ENCODE assay signal across 8 cellular contexts in genomic region chr6:106359989-106360409, GRCh38. TPM values are rescaled to one million over a fixed set of nuclear protein-coding genes. Genes with fewer than 3 reads are reported as not detected.
DNase-seq lines count a peak whose midpoint lies in the region; ATAC-seq, FAIRE-seq and TF ChIP-seq lines count a peak whose summit lies in the region.

No MANE protein-coding gene starts in this region.

- H3K23ac ChIP-seq in H1 (ENCODE audit: insufficient read length) (no peak overlapping the region), neuronal stem cell (ENCODE audit: low read depth, low read length, poor library complexity) (peak overlapping the region; percentile 93)

- no peak overlapping the region for H3K56ac ChIP-seq in H1 (replicated peaks; ENCODE audit: insufficient read length, low read depth, low read length)

- no peak for FAIRE-seq in H1 (lab: Jason Lieb, UNC)

- ATAC-seq in HG03469 (IDR thresholded peaks at IDR 0.05; ENCODE audit: unreplicated experiment) (no peak), GM21825 (IDR thresholded peaks at IDR 0.05; ENCODE audit: unreplicated experiment) (no peak), GM18907 (IDR thresholded peaks at IDR 0.05; ENCODE audit: unreplicated experiment) (no peak)

- H3K79me1 ChIP-seq in H1 (ENCODE audit: low read depth, low read length), result no peaks in the 10 kb centered on the region
- no peaks in the 10 kb centered on the region for H3K79me1 ChIP-seq in neuronal stem cell (ENCODE audit: low read depth, low read length)

- CTCF ChIA-PET in H1 (lab: Charles Lee; ENCODE audit: partially characterized antibody), result interaction anchor here (0.7 to 2.9 kb wide), 16 partner anchors 9 to 385 kb away, joined by 3 to 24 read pairs (median 4); no protein-coding TSS in a partner anchor

- no peak overlapping the region for H2BK15ac ChIP-seq in H1 (ENCODE audit: low read length)
- no peak overlapping the region for H2BK15ac ChIP-seq in neuronal stem cell (ENCODE audit: low read length)

- H2AK5ac ChIP-seq in H1 (ENCODE audit: low read depth, low read length), result no peak overlapping the region
- H2AK5ac ChIP-seq in neuronal stem cell (ENCODE audit: low read depth, low read length), result no peak overlapping the region

- no peak overlapping the region for H4K5ac ChIP-seq in H1 (ENCODE audit: insufficient read length, low read depth, low read length)

- TF ChIP-seq EP300 in H1 (IDR thresholded peaks at IDR 0.05; ENCODE audit: borderline replicate concordance in 1 of 2, low read depth in 2 of 2, low read length in 2 of 2), result no peak

- no peak overlapping the region for H3K9ac ChIP-seq in H1 (replicated peaks in 1 of 4; ENCODE audit: extremely low read depth in 1 of 4, low read depth in 3 of 4, low read length in 3 of 4)
- no peak overlapping the region for H3K9ac ChIP-seq in neuronal stem cell (ENCODE audit: low read depth, low read length, poor library complexity)

- 40% methylated on average over 12 of the region's 12 CpGs; no CpG with 5 or more reads in 1 of the 2 experiments for WGBS in H1 (ENCODE audit: extremely low coverage in 1 of 2, insufficient coverage in 1 of 2, insufficient read length in 1 of 2, insufficient replicate concordance in 2 of 2, low coverage in 1 of 2, low lambda C conversion rate in 2 of 2, missing lambda C conversion rate in 1 of 2), 2 experiments
- WGBS in neuronal stem cell (ENCODE audit: extremely low coverage in 2 of 2, insufficient read length in 2 of 2, insufficient replicate concordance in 1 of 2), 2 donors, result no CpG with 5 or more reads among the region's 12 CpGs

- H4K91ac ChIP-seq in H1 (replicated peaks; ENCODE audit: insufficient read length, low read length) (no peak overlapping the region), neuronal stem cell (ENCODE audit: low read depth, low read length, poor library complexity) (no peak overlapping the region)

- TF ChIP-seq POLR2A in H1 (IDR thresholded peaks at IDR 0.05; ENCODE audit: control extremely low read depth in 1 of 2, low read depth in 2 of 2, low read length in 2 of 2), result no peak

- H3F3A ChIP-seq in DOHH2 (ENCODE audit: control insufficient read depth, insufficient read depth), result no peaks in the 10 kb centered on the region

- no peak for TF ChIP-seq RAD21 in H1 (IDR thresholded peaks at IDR 0.05 in 1 of 2, conservative IDR thresholded peaks at IDR 0.05 in 1 of 2; ENCODE audit: low read depth in 2 of 2, low read length in 2 of 2)

- H3K14ac ChIP-seq in H1 (ENCODE audit: insufficient read length) (no peak overlapping the region), neuronal stem cell (ENCODE audit: low read length) (no peak overlapping the region)

- no peaks in the 10 kb centered on the region for H4K20me1 ChIP-seq in DOHH2 (ENCODE audit: control insufficient read depth, insufficient read depth, low read depth, low read length)
- no peaks in the 10 kb centered on the region for H4K20me1 ChIP-seq in H1 (replicated peaks in 1 of 2; ENCODE audit: control insufficient read depth in 1 of 2, insufficient read depth in 2 of 2, low read length in 2 of 2)

- POLR2A ChIA-PET in H1 (lab: Charles Lee; ENCODE audit: partially characterized antibody), result interaction anchor here (1.5 to 1.6 kb wide), 2 partner anchors 10 to 620 kb away, joined by 3 to 5 read pairs; no protein-coding TSS in a partner anchor

- no peak overlapping the region for H3K27ac ChIP-seq in DOHH2 (ENCODE audit: low read depth, low read length)
- no peak overlapping the region for H3K27ac ChIP-seq in H1 (ENCODE audit: low read depth, low read length)
- H3K27ac ChIP-seq in neuronal stem cell (replicated peaks; ENCODE audit: low read length), result no peak overlapping the region

- no peaks in the 10 kb centered on the region for H3K79me2 ChIP-seq in DOHH2 (ENCODE audit: control insufficient read depth, low read length)
- H3K79me2 ChIP-seq in H1 (ENCODE audit: control insufficient read depth in 1 of 2, insufficient read depth in 2 of 2, low read length in 2 of 2), result no peaks in the 10 kb centered on the region

- TF ChIP-seq CTCF in DOHH2 (IDR thresholded peaks at IDR 0.05; ENCODE audit: low read depth, low read length, poor library complexity, severe bottlenecking) (no peak), H1 (IDR thresholded peaks at IDR 0.05; ENCODE audit: control extremely low read depth in 1 of 3, insufficient read depth in 1 of 3, low read depth in 1 of 3, low read length in 3 of 3) (no peak)

- H3K4me1 ChIP-seq in DOHH2 (ENCODE audit: control insufficient read depth, low read length), result peaks cover 8% of the 10 kb centered on the region; the same call in 1 of the 2 replicates
- H3K4me1 ChIP-seq in H1 (replicated peaks in 1 of 4; ENCODE audit: control insufficient read depth in 3 of 4, insufficient read depth in 4 of 4, low read length in 3 of 4), result peaks cover 0 to 2% (median 0%) of the 10 kb centered on the region in 4 experiments; a peak in 1 of 7 replicates
- peaks cover 4 to 8% of the 10 kb centered on the region in 2 donors for H3K4me1 ChIP-seq in neuronal stem cell (ENCODE audit: control insufficient read depth in 2 of 2, insufficient read depth in 1 of 2, low read depth in 1 of 2, low read length in 2 of 2)

- DNase-seq in NCI-H524 (lab: John Stamatoyannopoulos, UW) (peak; percentile 73 to 89), H1 (ENCODE audit: low read depth in 1 of 2, low spot score in 2 of 2) (no peak), neuronal stem cell (ENCODE audit: low spot score) (no peak), cerebellum (ENCODE audit: low spot score) (no peak)

- no peaks in the 10 kb centered on the region for H3K9me2 ChIP-seq in DOHH2 (replicated peaks; ENCODE audit: control insufficient read depth, low read length)

- peaks cover 8% of the 10 kb centered on the region; the same call in 1 of the 2 replicates for H3K23me2 ChIP-seq in H1 (ENCODE audit: low read depth, low read length)

- H4K8ac ChIP-seq in H1 (ENCODE audit: extremely low read depth, insufficient read depth, low read length) (no peak overlapping the region), neuronal stem cell (ENCODE audit: low read depth, low read length) (no peak overlapping the region)

- H3K27me3 ChIP-seq in DOHH2 (ENCODE audit: control insufficient read depth, low read length) (peaks cover 14% of the 10 kb centered on the region), H1 (replicated peaks in 1 of 4; ENCODE audit: control insufficient read depth in 3 of 4, extremely low read depth in 1 of 4, insufficient read depth in 3 of 4, low read length in 3 of 4) (peaks cover 0 to 10% (median 7%) of the 10 kb centered on the region in 4 experiments; a peak in 5 of 7 replicates), neuronal stem cell (ENCODE audit: control insufficient read depth in 3 of 3, insufficient read depth in 3 of 3, low read depth in 1 of 3, low read length in 3 of 3) (peaks cover 12 to 55% (median 18%) of the 10 kb centered on the region in 3 experiments)

- H3K9me3 ChIP-seq in DOHH2 (ENCODE audit: control insufficient read depth, insufficient read depth, low read length) (no peaks in the 10 kb centered on the region), H1 (ENCODE audit: insufficient read depth in 2 of 2, low read depth in 1 of 2, low read length in 1 of 2) (no peaks in the 10 kb centered on the region), neuronal stem cell (replicated peaks in 1 of 2; ENCODE audit: control insufficient read depth in 2 of 2, insufficient read depth in 1 of 2, low read depth in 1 of 2, low read length in 2 of 2) (no peaks in the 10 kb centered on the region)

- H3K36me3 ChIP-seq in DOHH2 (ENCODE audit: control insufficient read depth, low read length), result no peaks in the 10 kb centered on the region
- no peaks in the 10 kb centered on the region for H3K36me3 ChIP-seq in H1 (ENCODE audit: control insufficient read depth in 2 of 4, insufficient read depth in 4 of 4, low read length in 3 of 4)
- H3K36me3 ChIP-seq in neuronal stem cell (replicated peaks in 1 of 2; ENCODE audit: control insufficient read depth in 2 of 2, insufficient read depth in 2 of 2, low read length in 2 of 2), result no peaks in the 10 kb centered on the region

- peak overlapping the region; percentile 55; the same call in 1 of the 2 replicates for H2BK12ac ChIP-seq in H1 (ENCODE audit: low read depth, low read length)
- no peak overlapping the region for H2BK12ac ChIP-seq in neuronal stem cell (ENCODE audit: low read length)

- no peak overlapping the region; the same call in 1 of the 2 replicates for H2BK5ac ChIP-seq in H1 (ENCODE audit: low read depth, low read length)
- no peak overlapping the region for H2BK5ac ChIP-seq in neuronal stem cell (ENCODE audit: low read length)

- H3K4me3 ChIP-seq in DOHH2 (ENCODE audit: low read length) (no peak overlapping the region), H1 (ENCODE audit: extremely low read depth in 1 of 4, insufficient read depth in 2 of 4, low read depth in 3 of 4, low read length in 4 of 4) (peak overlapping the region in 3 of 4 experiments; percentile 16 to 69 (median 29); a peak in 7 of 8 replicates), neuronal stem cell (ENCODE audit: low read length in 2 of 2) (peak overlapping the region in 1 of 2 donors; percentile 83)

- H3K4me2 ChIP-seq in DOHH2 (ENCODE audit: low read length), result peak overlapping the region; percentile 43
- H3K4me2 ChIP-seq in H1 (ENCODE audit: insufficient read depth in 1 of 2, low read depth in 2 of 2, low read length in 2 of 2), result peak overlapping the region; percentile 74 to 76
- peak overlapping the region; percentile 97 for H3K4me2 ChIP-seq in neuronal stem cell (ENCODE audit: insufficient read depth, low read length, poor library complexity, severe bottlenecking)

- H3K18ac ChIP-seq in H1 (ENCODE audit: extremely low read depth, low read length), result 0 out of 2 replicates have a peak overlapping the region, but pooled peaks have one; percentile 13
- peak overlapping the region; percentile 46 for H3K18ac ChIP-seq in neuronal stem cell (ENCODE audit: low read length)

- H3K4ac ChIP-seq in H1 (replicated peaks; ENCODE audit: insufficient read length, low read depth, low read length) (no peak overlapping the region), neuronal stem cell (ENCODE audit: low read length) (no peak overlapping the region)

- H2BK120ac ChIP-seq in H1 (replicated peaks; ENCODE audit: low read depth, low read length), result no peak overlapping the region
- H2BK120ac ChIP-seq in neuronal stem cell (ENCODE audit: low read depth, low read length), result no peak overlapping the region

- H2AFZ ChIP-seq in H1 (ENCODE audit: low read length), result peak overlapping the region; percentile 43; the same call in 1 of the 2 replicates
- peak overlapping the region; percentile 85 for H2AFZ ChIP-seq in neuronal stem cell (ENCODE audit: low read length)

- H2BK20ac ChIP-seq in H1 (ENCODE audit: low read length), result no peak overlapping the region

RNA-seq across cellular contexts. Expression of gene CRYBG1, which starts 0.5 kb away (rescaled TPM):
- 11.6 and 11.9 TPM in 2 replicates for total RNA-seq in H1 (2021; fragmentation: NEBNext Ultra II Directional; extraction: Animal tissue kit (Norgen Biotek cat#: 25700))
- polyA plus RNA-seq in H1 (2011; rRNA removed), result 1.6 and 2.2 TPM in 2 replicates
- 2.5 TPM for polyA plus RNA-seq in H1 (2011; cell fraction: cytosol; rRNA removed)
- 4.0 TPM for polyA plus RNA-seq in H1 (2011; cell fraction: nucleus; rRNA removed)
- 4.9 to 6.5 TPM (median 5.3 TPM) in 4 replicates for polyA plus RNA-seq in H1 (2012, experiment 1 of 2)
- 0.38 TPM for polyA plus RNA-seq in H1 (2012, experiment 2 of 2)
- polyA plus RNA-seq in H1 (2013, experiment 1 of 2), result 11.1 TPM
- 10.9 TPM for polyA plus RNA-seq in H1 (2013, experiment 2 of 2)
- 8.1 and 8.9 TPM in 2 replicates for polyA minus RNA-seq in H1 (2011; rRNA and poly(A)+ RNA removed)
- 6.7 TPM for polyA minus RNA-seq in H1 (2011; cell fraction: cytosol; rRNA and poly(A)+ RNA removed)
- 8.6 TPM for polyA minus RNA-seq in H1 (2011; cell fraction: nucleus; rRNA and poly(A)+ RNA removed)
- 0.01 TPM for polyA plus RNA-seq in neuronal stem cell (2013, experiment 1 of 2)
- polyA plus RNA-seq in neuronal stem cell (2013, experiment 2 of 2), result 0.01 TPM
- 0.91 TPM for total RNA-seq in cerebellum

RNA-seq across cellular contexts. Expression of gene ATG5, which starts 34.4 kb away (rescaled TPM):
- total RNA-seq in H1 (2021; fragmentation: NEBNext Ultra II Directional; extraction: Animal tissue kit (Norgen Biotek cat#: 25700)), result 39.0 and 39.8 TPM in 2 replicates
- polyA plus RNA-seq in H1 (2011; rRNA removed), result 10.2 and 18.2 TPM in 2 replicates
- 22.2 TPM for polyA plus RNA-seq in H1 (2011; cell fraction: cytosol; rRNA removed)
- polyA plus RNA-seq in H1 (2011; cell fraction: nucleus; rRNA removed), result 10.6 TPM
- 22.3 to 44.3 TPM (median 25.3 TPM) in 4 replicates for polyA plus RNA-seq in H1 (2012, experiment 1 of 2)
- 2.0 TPM for polyA plus RNA-seq in H1 (2012, experiment 2 of 2)
- polyA plus RNA-seq in H1 (2013, experiment 1 of 2), result 19.6 TPM
- polyA plus RNA-seq in H1 (2013, experiment 2 of 2), result 19.0 TPM
- 17.5 and 23.9 TPM in 2 replicates for polyA minus RNA-seq in H1 (2011; rRNA and poly(A)+ RNA removed)
- 17.6 TPM for polyA minus RNA-seq in H1 (2011; cell fraction: cytosol; rRNA and poly(A)+ RNA removed)
- polyA minus RNA-seq in H1 (2011; cell fraction: nucleus; rRNA and poly(A)+ RNA removed), result 39.7 TPM
- polyA plus RNA-seq in neuronal stem cell (2013, experiment 1 of 2), result 16.6 TPM
- 17.8 TPM for polyA plus RNA-seq in neuronal stem cell (2013, experiment 2 of 2)
- 45.8 TPM for total RNA-seq in cerebellum

Comparison
In these comparisons a context has a peak if more than half of its experiments do, and no peak if none do; other contexts are left out.
1. H3K4me2 ChIP-seq: peak in every context shown above with its lines; median percentile 97 in neuronal stem cell; 75 in H1; 43 in DOHH2.
2. DNase-seq: peak in NCI-H524 (2 of 2); none in H1 (0 of 2), neuronal stem cell (single experiment) and cerebellum (single experiment).